Comparison of ENCODE assay signal across 16 cellular contexts in the genomic region with DNA sequence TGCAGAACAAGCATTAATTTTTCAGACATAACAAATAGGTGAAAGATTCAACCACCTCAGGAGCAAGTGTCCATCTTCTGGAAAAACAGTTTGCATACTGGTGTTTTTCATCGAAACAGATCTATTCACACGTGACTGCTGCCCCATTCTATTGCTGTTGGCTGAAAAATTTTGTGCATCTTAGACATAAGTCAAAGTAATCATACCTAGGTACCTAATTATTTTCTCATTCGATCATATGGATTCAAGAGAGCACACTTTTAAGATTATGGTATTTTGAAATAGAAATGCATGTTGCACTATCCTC.
DNase-seq lines count a peak whose midpoint lies in the region; ATAC-seq, FAIRE-seq and TF ChIP-seq lines count a peak whose summit lies in the region.
"Had no signal": no experiment of that assay in that cellular context is flagged by ENCODE, and none has a peak within 500 bp of the region (broad histone marks: within the 10 kb centered on the region; RNA-seq: fewer than 3 reads in every experiment).

No MANE protein-coding gene starts in this region.

- ATAC-seq in PC-3 = no peak

- H3K9me2 ChIP-seq in PC-3 (replicated peaks; ENCODE audit: low read length) = no peaks in the 10 kb centered on the region

- no peak overlapping the region for H2BK12ac ChIP-seq in mesenchymal stem cell (ENCODE audit: low read length in 2 of 2)

- TF ChIP-seq CTCF in PC-3 (conservative IDR thresholded peaks at IDR 0.05; ENCODE audit: low read depth, low read length) = no peak
- no peak for TF ChIP-seq CTCF in breast epithelium (IDR thresholded peaks at IDR 0.05)

- no peak overlapping the region for H3K23ac ChIP-seq in mesenchymal stem cell (ENCODE audit: low read length in 2 of 2)

- BruUV-seq in PC-3 (replicated peaks; lab: Mats Ljungman, UMichigan) = no TSS peak

- TF ChIP-seq POLR2A in breast epithelium (IDR thresholded peaks at IDR 0.05) = no peak

- DNase-seq in HTR-8/SVneo (ENCODE audit: insufficient read length, low spot score) (no peak), PC-3 (no peak), mesenchymal stem cell (no peak), breast epithelium (ENCODE audit: low spot score in 2 of 2) (no peak), Kasumi-1 (lab: John Stamatoyannopoulos, UW) (no peak), GF-D8 (lab: John Stamatoyannopoulos, UW) (no peak)
- no peak for DNase-seq in stimulated activated CD8-positive, alpha-beta memory T cell treated with anti-CD3 and anti-CD28 coated beads, Interleukin-4, amount 100 ng/mL, for 48 hours
- DNase-seq: 8988T; Calu3; CD4-positive, alpha-beta memory T cell; DMS79 treated with DMSO at 0.1 percent for 48 hours had no signal

- H3K36me3 ChIP-seq in PC-3 (ENCODE audit: low read depth, low read length) (no peaks in the 10 kb centered on the region), mesenchymal stem cell (ENCODE audit: control insufficient read depth in 1 of 2, insufficient read depth in 2 of 2, low read depth in 1 of 2, low read length in 2 of 2) (no peaks in the 10 kb centered on the region), breast epithelium (no peaks in the 10 kb centered on the region)
- H3K36me3 ChIP-seq: BLaER1, HAP-1 had no signal

- no peak overlapping the region for H2AK5ac ChIP-seq in mesenchymal stem cell (ENCODE audit: low read length, severe bottlenecking)

- H2BK15ac ChIP-seq in mesenchymal stem cell (ENCODE audit: low read depth, poor library complexity, severe bottlenecking) = no peak overlapping the region

- POLR2A ChIA-PET in PC-3 (lab: Charles Lee; ENCODE audit: unreplicated experiment) = no interaction called here

- no peaks in the 10 kb centered on the region for H3K27me3 ChIP-seq in PC-3 (ENCODE audit: low read length)
- no peaks in the 10 kb centered on the region for H3K27me3 ChIP-seq in mesenchymal stem cell (ENCODE audit: control insufficient read depth in 1 of 2, insufficient read depth in 1 of 2, low read length in 2 of 2)
- H3K27me3 ChIP-seq in breast epithelium = no peaks in the 10 kb centered on the region
- H3K27me3 ChIP-seq: BLaER1 had no signal

- no peak overlapping the region for H3K18ac ChIP-seq in mesenchymal stem cell (ENCODE audit: low read depth in 1 of 2, low read length in 2 of 2)

- no peak overlapping the region for H3K14ac ChIP-seq in mesenchymal stem cell (ENCODE audit: low read length in 2 of 2)

- no peak overlapping the region for H3K27ac ChIP-seq in PC-3 (ENCODE audit: low read length)
- peak overlapping the region; percentile 93 for H3K27ac ChIP-seq in mesenchymal stem cell (ENCODE audit: low read length, poor library complexity, severe bottlenecking)
- H3K27ac ChIP-seq in breast epithelium = no peak overlapping the region
- H3K27ac ChIP-seq: BLaER1, GM23248, HL-60 had no signal

- H3K4ac ChIP-seq in mesenchymal stem cell (ENCODE audit: low read depth in 1 of 2, low read length in 2 of 2) = no peak overlapping the region

- no peak overlapping the region for H4K8ac ChIP-seq in mesenchymal stem cell (ENCODE audit: low read length)

- H4K91ac ChIP-seq in mesenchymal stem cell (ENCODE audit: low read length) = no peak overlapping the region

- H4K20me1 ChIP-seq in PC-3 (ENCODE audit: low read length) = no peaks in the 10 kb centered on the region
- H4K20me1 ChIP-seq: BLaER1 had no signal

- H3K4me3 ChIP-seq in PC-3 (ENCODE audit: low read length) (no peak overlapping the region), mesenchymal stem cell (ENCODE audit: insufficient read depth in 1 of 2, low read depth in 1 of 2, low read length in 2 of 2) (no peak overlapping the region), breast epithelium (no peak overlapping the region)
- H3K4me3 ChIP-seq: BLaER1, GM12878, GM23248, HAP-1 had no signal

- no peaks in the 10 kb centered on the region for H3K79me2 ChIP-seq in PC-3 (ENCODE audit: low read length)

- H2BK5ac ChIP-seq in mesenchymal stem cell (ENCODE audit: low read depth, low read length, poor library complexity, severe bottlenecking) = no peak overlapping the region

- no peaks in the 10 kb centered on the region for H3K9me3 ChIP-seq in PC-3 (ENCODE audit: low read length)
- H3K9me3 ChIP-seq in mesenchymal stem cell (ENCODE audit: control insufficient read depth, low read length) = no peaks in the 10 kb centered on the region
- H3K9me3 ChIP-seq in breast epithelium = no peaks in the 10 kb centered on the region
- H3K9me3 ChIP-seq: BLaER1, HAP-1 had no signal

- H3K9ac ChIP-seq in PC-3 (ENCODE audit: low read length) (no peak overlapping the region), mesenchymal stem cell (ENCODE audit: low read length) (no peak overlapping the region)
- H3K9ac ChIP-seq: BLaER1, GM23248 had no signal

- H3K4me2 ChIP-seq in PC-3 (ENCODE audit: low read length) = peak overlapping the region; percentile 18; the same call in 1 of the 2 replicates
- H3K4me2 ChIP-seq in mesenchymal stem cell (ENCODE audit: low read length, poor library complexity, severe bottlenecking) = no peak overlapping the region
- H3K4me2 ChIP-seq: BLaER1 had no signal

- H3K4me1 ChIP-seq in PC-3 (ENCODE audit: insufficient read depth, low read length) (peaks cover 14% of the 10 kb centered on the region), mesenchymal stem cell (ENCODE audit: control insufficient read depth, insufficient read depth, low read depth, low read length) (peaks cover 5% of the 10 kb centered on the region), breast epithelium (no peaks in the 10 kb centered on the region)
- H3K4me1 ChIP-seq: BLaER1 had no signal

- H3K79me1 ChIP-seq in mesenchymal stem cell (replicated peaks; ENCODE audit: low read length, poor library complexity, severe bottlenecking) = no peaks in the 10 kb centered on the region

- CTCF ChIA-PET in PC-3 (lab: Charles Lee) = no interaction called here

- no peak overlapping the region for H2BK120ac ChIP-seq in mesenchymal stem cell (ENCODE audit: low read depth, low read length)

- intact Hi-C loops in PC-3 (cut with micrococcal nuclease) (no loop called here), breast epithelium (cut with DNase I; ENCODE audit: low total_unique reads) (no loop called here)

- 100% methylated on average over 1 of the region's 3 CpGs for WGBS in mesenchymal stem cell

- FAIRE-seq in HTR-8/SVneo (lab: Jason Lieb, UNC) = peak; percentile 28
- FAIRE-seq: GM12878 had no signal

- H2AFZ ChIP-seq in PC-3 (ENCODE audit: low read length) (no peak overlapping the region), mesenchymal stem cell (ENCODE audit: low read depth, low read length) (no peak overlapping the region)
- H2AFZ ChIP-seq: GM23248 had no signal

- H3F3A ChIP-seq in PC-3 (ENCODE audit: low read length, unreplicated experiment) = no peaks in the 10 kb centered on the region
